Comparison of ENCODE assay signal across 21 cellular contexts in the genomic region with DNA sequence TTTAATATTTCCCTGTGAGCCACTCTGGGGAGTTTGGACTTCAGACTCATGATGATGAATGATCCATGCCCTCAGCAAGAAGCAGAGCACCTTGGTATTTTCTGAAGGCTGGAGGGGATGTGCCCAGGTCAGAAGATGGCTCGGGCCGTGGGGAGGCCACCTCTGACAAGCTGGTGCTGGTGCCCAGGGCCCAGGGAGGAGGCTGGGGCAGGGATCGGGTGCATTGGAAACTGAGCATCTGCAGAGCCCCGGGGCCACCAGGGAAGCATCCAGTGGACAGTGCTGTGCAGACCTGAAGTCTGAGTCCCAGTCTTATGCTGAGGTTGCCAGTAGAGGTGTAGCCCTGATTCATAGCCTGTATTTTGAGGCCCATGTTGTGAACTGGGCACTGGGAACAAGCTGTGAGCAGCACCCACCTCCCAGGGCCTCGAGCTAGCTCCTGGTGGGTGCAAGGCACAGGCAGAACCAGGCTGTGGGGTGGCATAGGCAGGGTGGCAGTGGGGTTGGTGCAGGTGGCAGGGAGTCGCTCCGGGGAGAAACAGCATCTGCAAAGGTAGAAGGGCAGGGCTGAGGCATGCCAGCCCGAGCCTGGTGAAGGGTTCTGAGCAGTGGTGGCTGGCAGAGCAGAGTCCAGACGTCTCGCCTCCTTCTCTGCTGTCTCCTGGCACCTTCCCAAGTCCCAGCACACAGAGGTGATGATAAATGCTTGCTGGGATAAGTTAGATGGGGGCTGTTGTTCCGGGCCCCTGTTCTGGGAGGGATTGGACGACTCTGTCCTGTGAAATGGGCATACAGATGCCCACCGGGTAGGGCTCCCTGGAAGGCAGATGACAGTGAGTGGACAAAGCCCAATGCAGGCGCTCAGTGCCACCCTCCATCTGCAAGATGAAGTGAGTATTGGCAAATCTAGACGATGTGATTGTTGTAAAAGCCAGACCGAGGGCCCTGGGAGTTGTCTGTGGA. TPM values are rescaled to one million over a fixed set of nuclear protein-coding genes. Genes with fewer than 3 reads are reported as not detected.
A peak's percentile ranks its signal among the peaks of the same experiment; 100 is the strongest.
DNase-seq lines count a peak whose midpoint lies in the region; ATAC-seq, FAIRE-seq and TF ChIP-seq lines count a peak whose summit lies in the region.
"Had no signal": no experiment of that assay in that cellular context is flagged by ENCODE, and none has a peak within 500 bp of the region (broad histone marks: within the 10 kb centered on the region; RNA-seq: fewer than 3 reads in every experiment).

No MANE protein-coding gene starts in this region.

- H3K27me3 ChIP-seq in K562 (ENCODE audit: control insufficient read depth in 2 of 2, insufficient read depth in 2 of 2, low read length in 2 of 2) (no peaks in the 10 kb centered on the region; a peak in 3 of 5 replicates), trophoblast cell (ENCODE audit: insufficient read depth, low read length) (no peaks in the 10 kb centered on the region), esophagus squamous epithelium (peaks cover 0 to 57% (median 0%) of the 10 kb centered on the region in 4 donors), PC-3 (ENCODE audit: low read length) (no peaks in the 10 kb centered on the region)

- BruUV-seq in K562 (replicated peaks; lab: Mats Ljungman, UMichigan) (no TSS peak), PC-3 (replicated peaks; lab: Mats Ljungman, UMichigan) (no TSS peak)

- H2AK5ac ChIP-seq in trophoblast cell (ENCODE audit: low read length), result no peak overlapping the region

- H2BK12ac ChIP-seq in trophoblast cell (ENCODE audit: low read length), result no peak overlapping the region

- no peaks in the 10 kb centered on the region for H3F3A ChIP-seq in PC-3 (ENCODE audit: low read length, unreplicated experiment)

- in situ Hi-C loops in K562 (cut with MboI), result no loop called here

- H3K9ac ChIP-seq in K562 (ENCODE audit: insufficient read depth in 1 of 2, low read depth in 2 of 2, low read length in 2 of 2) (peak overlapping the region in 1 of 2 experiments; percentile 56; a peak in 1 of 4 replicates), trophoblast cell (ENCODE audit: low read length) (no peak overlapping the region), PC-3 (ENCODE audit: low read length) (no peak overlapping the region)

- H4K8ac ChIP-seq in trophoblast cell (ENCODE audit: low read depth, low read length), result no peak overlapping the region

- H3K27ac ChIP-seq in K562 (ENCODE audit: extremely low read depth, low read depth, low read length) (no peak overlapping the region), trophoblast cell (ENCODE audit: low read depth, low read length) (no peak overlapping the region), esophagus squamous epithelium (no peak overlapping the region), PC-3 (ENCODE audit: low read length) (no peak overlapping the region)
- H3K27ac ChIP-seq: SJCRH30 had no signal

- H2AFZ ChIP-seq in K562 (ENCODE audit: low read depth, low read length) (no peak overlapping the region), trophoblast cell (ENCODE audit: insufficient read depth, low read length, poor library complexity) (no peak overlapping the region), PC-3 (ENCODE audit: low read length) (no peak overlapping the region)

- H3K4me1 ChIP-seq in K562 (replicated peaks in 1 of 2; ENCODE audit: control insufficient read depth in 2 of 2, insufficient read depth in 2 of 2, low read length in 2 of 2) (peaks cover 6 to 49% of the 10 kb centered on the region in 2 experiments; a peak in 3 of 5 replicates), trophoblast cell (ENCODE audit: control insufficient read depth in 1 of 2, insufficient read depth in 2 of 2, low read length in 2 of 2) (peaks cover 12 to 14% of the 10 kb centered on the region in 2 experiments), esophagus squamous epithelium (no peaks in the 10 kb centered on the region), PC-3 (ENCODE audit: insufficient read depth, low read length) (no peaks in the 10 kb centered on the region)
- H3K4me1 ChIP-seq: Caco-2, SJCRH30 had no signal

- no peak overlapping the region for H3K23ac ChIP-seq in trophoblast cell (ENCODE audit: low read length)

- no peak for ATAC-seq in Right ventricle myocardium inferior
- ATAC-seq in left ventricle myocardium superior, result no peak
- no peak for ATAC-seq in K562
- ATAC-seq in PC-3, result no peak

- no peak for TF ChIP-seq EP300 in K562 (IDR thresholded peaks at IDR 0.05; ENCODE audit: low read length)

- H3K4me3 ChIP-seq in K562 (no peak overlapping the region), trophoblast cell (ENCODE audit: low read depth, low read length) (no peak overlapping the region), esophagus squamous epithelium (no peak overlapping the region), PC-3 (ENCODE audit: low read length) (no peak overlapping the region)
- H3K4me3 ChIP-seq: SJCRH30 had no signal

- DNase-seq in Right ventricle myocardium inferior (ENCODE audit: missing footprints) (peak; percentile 55), left ventricle myocardium superior (no peak), NCI-H2171 (lab: John Stamatoyannopoulos, UW) (peak; percentile 40), K562 (ENCODE audit: extremely low read depth in 1 of 4, low spot score in 3 of 4) (no peak), trophoblast cell (no peak), mesenteric fat pad (ENCODE audit: low spot score) (no peak), esophagus squamous epithelium (lab: John Stamatoyannopoulos, UW) (no peak), PC-3 (no peak)
- DNase-seq: Caco-2, DMS79, GOT3, MM.1S, NCI-H1105, NCI-H1930, NCI-H2227 treated with DMSO at 0.1 percent for 48 hours, SJCRH30 had no signal

- no peak for TF ChIP-seq RAD21 in K562 (CRISPR knock-in tag; conservative IDR thresholded peaks at IDR 0.05 in 1 of 2, IDR thresholded peaks at IDR 0.05 in 1 of 2)

- H3K4me2 ChIP-seq in K562 (ENCODE audit: insufficient read depth, low read length) (no peak overlapping the region), trophoblast cell (ENCODE audit: low read length) (no peak overlapping the region), PC-3 (ENCODE audit: low read length) (no peak overlapping the region)

- no peak overlapping the region for H2BK5ac ChIP-seq in trophoblast cell (ENCODE audit: low read depth, low read length, poor library complexity)

- no peaks in the 10 kb centered on the region for H3K9me3 ChIP-seq in K562 (replicated peaks; ENCODE audit: control insufficient read depth, insufficient read depth, low read depth, low read length)
- peaks cover 2% of the 10 kb centered on the region for H3K9me3 ChIP-seq in trophoblast cell (ENCODE audit: insufficient read depth, low read depth, low read length)
- H3K9me3 ChIP-seq in esophagus squamous epithelium, result no peaks in the 10 kb centered on the region
- H3K9me3 ChIP-seq in PC-3 (ENCODE audit: low read length), result no peaks in the 10 kb centered on the region
- H3K9me3 ChIP-seq: Caco-2, SJCRH30 had no signal

- POLR2A ChIA-PET in K562 (lab: Yijun Ruan, JAX) (interaction anchor here (0.8 to 1.6 kb wide), 2 partner anchors 14 to 18 kb away, joined by 3 read pairs; no protein-coding TSS in a partner anchor), PC-3 (lab: Charles Lee; ENCODE audit: unreplicated experiment) (interaction anchor here (0.6 kb wide), 1 partner anchor 333 kb away, joined by 3 read pairs; no protein-coding TSS in a partner anchor)

- FAIRE-seq in K562 (lab: Jason Lieb, UNC), result no peak
- FAIRE-seq: A204.1, G401.6, GM12891, RCC 7860 had no signal

- intact Hi-C loops in Right ventricle myocardium inferior (cut with DNase I), result no loop called here
- intact Hi-C loops in left ventricle myocardium superior (cut with micrococcal nuclease), result no loop called here
- intact Hi-C loops in K562 (cut with micrococcal nuclease), result no loop called here
- intact Hi-C loops in esophagus squamous epithelium (cut with DNase I), result no loop called here
- intact Hi-C loops in PC-3 (cut with micrococcal nuclease), result no loop called here

- TF ChIP-seq POLR2A in K562 (conservative IDR thresholded peaks at IDR 0.05), result no peak
- TF ChIP-seq POLR2A in esophagus squamous epithelium (IDR thresholded peaks at IDR 0.05), result no peak

- CTCF ChIA-PET in K562 (lab: Yijun Ruan, JAX; ENCODE audit: low intra/inter-chr PET ratio) (no interaction called here), PC-3 (lab: Charles Lee) (no interaction called here)

- no peaks in the 10 kb centered on the region for H3K9me1 ChIP-seq in K562 (ENCODE audit: control insufficient read depth, insufficient read depth, low read length)

- H3K9me2 ChIP-seq in PC-3 (replicated peaks; ENCODE audit: low read length), result no peaks in the 10 kb centered on the region

- peak overlapping the region; percentile 4 for H4K91ac ChIP-seq in trophoblast cell (ENCODE audit: low read depth, low read length)

- no peak overlapping the region for H2BK120ac ChIP-seq in trophoblast cell (ENCODE audit: insufficient read depth, low read length, poor library complexity)

- no peak overlapping the region for H3K14ac ChIP-seq in trophoblast cell (ENCODE audit: low read length)

- WGBS in K562 (ENCODE audit: insufficient coverage, low coverage, missing lambda C conversion rate), result 20% methylated on average over 16 of the region's 16 CpGs
- WGBS in trophoblast cell (ENCODE audit: extremely low coverage, insufficient coverage, insufficient read length), result no CpG with 5 or more reads among the region's 16 CpGs
- WGBS in esophagus squamous epithelium, 2 donors, result 33 to 54% methylated on average over 1 to 6 of the region's 16 CpGs

- TF ChIP-seq CTCF in K562 (IDR thresholded peaks at IDR 0.05 in 2 of 3, conservative IDR thresholded peaks at IDR 0.05 in 1 of 3; ENCODE audit: insufficient read depth in 2 of 3, low read depth in 1 of 3, low read length in 3 of 3) (no peak), esophagus squamous epithelium (IDR thresholded peaks at IDR 0.05) (no peak), PC-3 (conservative IDR thresholded peaks at IDR 0.05; ENCODE audit: low read depth, low read length) (no peak)

- H3K36me3 ChIP-seq in K562 (ENCODE audit: control insufficient read depth, insufficient read depth, low read length) (no peaks in the 10 kb centered on the region), trophoblast cell (ENCODE audit: control insufficient read depth in 1 of 2, insufficient read depth in 2 of 2, low read length in 2 of 2) (no peaks in the 10 kb centered on the region), esophagus squamous epithelium (no peaks in the 10 kb centered on the region), PC-3 (ENCODE audit: low read depth, low read length) (no peaks in the 10 kb centered on the region)
- H3K36me3 ChIP-seq: SJCRH30 had no signal

- peaks cover 9% of the 10 kb centered on the region for H3K79me1 ChIP-seq in trophoblast cell (ENCODE audit: low read length)

- no peak overlapping the region for H3K4ac ChIP-seq in trophoblast cell (ENCODE audit: low read depth, low read length)

- H4K12ac ChIP-seq in trophoblast cell (ENCODE audit: low read depth, low read length), result no peak overlapping the region

- no peak overlapping the region for H3K18ac ChIP-seq in trophoblast cell (ENCODE audit: low read length)

- H3K79me2 ChIP-seq in K562 (ENCODE audit: control insufficient read depth, insufficient read depth, low read length) (no peaks in the 10 kb centered on the region), trophoblast cell (ENCODE audit: control insufficient read depth, insufficient read depth, low read length, poor library complexity) (peaks cover 3% of the 10 kb centered on the region), PC-3 (ENCODE audit: low read length) (no peaks in the 10 kb centered on the region)

- H4K20me1 ChIP-seq in K562 (replicated peaks; ENCODE audit: control insufficient read depth, insufficient read depth, low read length) (no peaks in the 10 kb centered on the region), PC-3 (ENCODE audit: low read length) (no peaks in the 10 kb centered on the region)

RNA-seq across cellular contexts. Expression of gene DNAJB8, which starts 10.6 kb away (rescaled TPM):
- total RNA-seq in Right ventricle myocardium inferior (not detected), left ventricle myocardium superior (not detected), K562 (2014; rRNA removed) (0.04 TPM in 1 of 2 replicates, not detected in the other), K562 (2014; rRNA removed; fragmentation: Illumina TruSeq; extraction: Trizol) (not detected in 2 replicates), K562 (2015; rRNA removed; fragmentation: Illumina TruSeq; extraction: Trizol) (not detected in 2 replicates), K562 (2021) (not detected in 2 replicates), mesenteric fat pad (not detected), esophagus squamous epithelium (not detected), PC-3 (2014; rRNA removed) (not detected in 2 replicates)
- total RNA-seq in K562 (2011; cell fraction: chromatin; rRNA removed; ENCODE audit: low replicate concordance), result not detected in 2 replicates
- not detected in 2 replicates for total RNA-seq in K562 (2011; cell fraction: nucleolus; rRNA removed)
- not detected in 2 replicates for total RNA-seq in K562 (2011; cell fraction: nucleoplasm; rRNA removed)
- polyA plus RNA-seq in K562 (2011; rRNA removed) (not detected in 2 replicates), K562 (2014; fragmentation: Illumina TruSeq; extraction: Trizol) (not detected in 2 replicates), K562 (2014; fragmentation: Nextera tagmentation; extraction: Ambion mirVana) (not detected), K562 (2014; rRNA removed) (not detected in 2 replicates)
- not detected in 2 replicates for polyA plus RNA-seq in K562 (2011; cell fraction: cytosol; rRNA removed)
- polyA plus RNA-seq in K562 (2011; cell fraction: nucleus; rRNA removed), result not detected in 2 replicates
- polyA plus RNA-seq in K562 (2012), result not detected in 2 replicates
- polyA minus RNA-seq in K562 (2011; rRNA and poly(A)+ RNA removed), result not detected in 2 replicates
- not detected in 2 replicates for polyA minus RNA-seq in K562 (2011; cell fraction: cytosol; rRNA and poly(A)+ RNA removed)
- polyA minus RNA-seq in K562 (2011; cell fraction: nucleus; rRNA and poly(A)+ RNA removed), result not detected in 2 replicates
- polyA plus RNA-seq in trophoblast cell (2013), result not detected in 2 replicates
- total RNA-seq: Caco-2, SJCRH30 had no signal
- polyA plus RNA-seq: CD14-positive monocyte had no signal

RNA-seq across cellular contexts. Expression of gene GATA2, which starts 36.9 kb away (rescaled TPM):
- total RNA-seq in Right ventricle myocardium inferior (9.1 TPM), left ventricle myocardium superior (8.0 TPM), K562 (2014; rRNA removed) (86.9 and 125 TPM in 2 replicates), K562 (2014; rRNA removed; fragmentation: Illumina TruSeq; extraction: Trizol) (32.6 and 32.8 TPM in 2 replicates), K562 (2015; rRNA removed; fragmentation: Illumina TruSeq; extraction: Trizol) (50.8 and 55.3 TPM in 2 replicates), K562 (2021) (215 and 218 TPM in 2 replicates), mesenteric fat pad (15.4 TPM), esophagus squamous epithelium (10 to 100 TPM in 1 of 4 donors, 1 to 10 TPM in 3; 1.6 to 12.8 (median 1.9) TPM), PC-3 (2014; rRNA removed) (26.8 and 32.4 TPM in 2 replicates)
- total RNA-seq in K562 (2011; cell fraction: chromatin; rRNA removed; ENCODE audit: low replicate concordance), result 49.8 and 107 TPM in 2 replicates
- 84.0 and 88.4 TPM in 2 replicates for total RNA-seq in K562 (2011; cell fraction: nucleolus; rRNA removed)
- total RNA-seq in K562 (2011; cell fraction: nucleoplasm; rRNA removed), result 50.5 and 57.9 TPM in 2 replicates
- polyA plus RNA-seq in K562 (2011; rRNA removed) (28.9 and 29.6 TPM in 2 replicates), K562 (2014; fragmentation: Illumina TruSeq; extraction: Trizol) (74.6 and 129 TPM in 2 replicates), K562 (2014; fragmentation: Nextera tagmentation; extraction: Ambion mirVana) (10 to 100 TPM in 1 of 2 experiments, 1 to 10 TPM in 1; 8.5 to 11.6 TPM), K562 (2014; rRNA removed) (113 and 118 TPM in 2 replicates)
- polyA plus RNA-seq in K562 (2011; cell fraction: cytosol; rRNA removed), result 29.6 and 67.6 TPM in 2 replicates
- 108 and 210 TPM in 2 replicates for polyA plus RNA-seq in K562 (2011; cell fraction: nucleus; rRNA removed)
- 126 and 159 TPM in 2 replicates for polyA plus RNA-seq in K562 (2012)
- polyA minus RNA-seq in K562 (2011; rRNA and poly(A)+ RNA removed), result 12.2 and 21.4 TPM in 2 replicates
- polyA minus RNA-seq in K562 (2011; cell fraction: cytosol; rRNA and poly(A)+ RNA removed), result 57.2 and 76.2 TPM in 2 replicates
- 42.5 and 50.0 TPM in 2 replicates for polyA minus RNA-seq in K562 (2011; cell fraction: nucleus; rRNA and poly(A)+ RNA removed)
- polyA plus RNA-seq in trophoblast cell (2013), result 467 and 505 TPM in 2 replicates

Comparison
In these comparisons a context has a peak if more than half of its experiments do, and no peak if none do; other contexts are left out.
1. DNase-seq: peak in Right ventricle myocardium inferior (single experiment) and NCI-H2171 (single experiment); none in left ventricle myocardium superior (single experiment), K562 (0 of 4), trophoblast cell (0 of 2), mesenteric fat pad (single experiment), esophagus squamous epithelium (single experiment) and PC-3 (single experiment).